8 cellular contexts compared by ENCODE assay signal in the genomic region with DNA sequence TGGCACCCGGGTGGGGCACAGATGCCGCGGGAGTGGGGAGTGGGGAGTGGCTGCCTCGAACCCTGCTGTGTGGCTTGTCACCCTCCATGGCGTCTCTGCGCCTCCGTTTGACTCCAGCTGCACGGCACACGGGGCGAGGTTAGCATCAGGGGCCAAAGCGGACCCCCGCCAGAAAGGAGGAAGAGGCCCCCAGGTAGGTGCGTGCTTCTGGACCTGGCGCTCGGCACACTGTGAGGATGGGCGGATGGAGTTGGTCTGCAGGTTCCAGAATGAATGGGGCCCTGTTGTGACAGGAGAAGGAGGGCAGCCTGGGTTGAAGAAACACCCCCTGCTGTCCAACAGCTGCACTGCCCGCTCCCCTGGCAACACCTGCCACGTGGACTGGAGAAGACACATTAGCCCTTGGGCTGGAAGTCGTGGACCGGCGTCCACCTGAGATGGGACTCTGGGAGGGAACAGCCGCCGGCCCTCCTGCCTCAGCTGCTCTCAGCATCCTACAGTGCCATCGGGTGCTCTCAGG. TPM values are rescaled to one million over a fixed set of nuclear protein-coding genes. Genes with fewer than 3 reads are reported as not detected.
DNase-seq lines count a peak whose midpoint lies in the region; ATAC-seq and TF ChIP-seq lines count a peak whose summit lies in the region.

No MANE protein-coding gene starts in this region.

- no peak overlapping the region for H3K27ac ChIP-seq in smooth muscle cell (ENCODE audit: low read depth)

- H3K9me3 ChIP-seq in smooth muscle cell (replicated peaks; ENCODE audit: low read depth), result no peaks in the 10 kb centered on the region

- peak; percentile 40 for DNase-seq in activated CD4-positive, alpha-beta T cell treated with anti-CD3 and anti-CD28 coated beads for 48 hours
- DNase-seq in activated CD4-positive, alpha-beta T cell treated with anti-CD3 and anti-CD28 coated beads, Interleukin-2, amount 50 U/mL, for 48 hours, result no peak
- DNase-seq in NCI-H524 treated with DMSO at 0.1 percent for 48 hours (lab: John Stamatoyannopoulos, UW), result peak; percentile 16
- DNase-seq in epithelial cell of esophagus (ENCODE audit: low read depth), result peak; percentile 37
- DNase-seq in smooth muscle cell (lab: John Stamatoyannopoulos, UW; ENCODE audit: unreplicated experiment), result no peak
- DNase-seq in 8988T, result no peak

- no peaks in the 10 kb centered on the region for H3K79me2 ChIP-seq in smooth muscle cell (ENCODE audit: low read depth)

- ATAC-seq in GM19324 (IDR thresholded peaks at IDR 0.05; ENCODE audit: low FRiP score, unreplicated experiment) (no peak), HG03159 (IDR thresholded peaks at IDR 0.05; ENCODE audit: unreplicated experiment) (no peak)

- no peak overlapping the region for H3K4me2 ChIP-seq in smooth muscle cell

- TF ChIP-seq CTCF in epithelial cell of esophagus (IDR thresholded peaks at IDR 0.05; ENCODE audit: insufficient read depth, low read depth, low read length, missing control alignments), result peak; percentile 31
- peak; percentile 18 for TF ChIP-seq CTCF in smooth muscle cell (IDR thresholded peaks at IDR 0.05; ENCODE audit: borderline replicate concordance, insufficient read depth, poor library complexity, severe bottlenecking)

- no peak overlapping the region for H3K9ac ChIP-seq in smooth muscle cell (ENCODE audit: low read depth)

- H3K4me1 ChIP-seq in smooth muscle cell (ENCODE audit: low read depth), result peaks cover 29% of the 10 kb centered on the region

- 93% methylated on average over 24 of the region's 24 CpGs for WGBS in smooth muscle cell (ENCODE audit: low lambda C conversion rate)

- H3K36me3 ChIP-seq in smooth muscle cell (ENCODE audit: low read depth), result no peaks in the 10 kb centered on the region

- H4K20me1 ChIP-seq in smooth muscle cell (ENCODE audit: low read depth), result no peaks in the 10 kb centered on the region

- no peak overlapping the region for H2AFZ ChIP-seq in smooth muscle cell (ENCODE audit: low read depth)

- no peaks in the 10 kb centered on the region for H3K27me3 ChIP-seq in smooth muscle cell (ENCODE audit: low read depth)

- peaks cover 3% of the 10 kb centered on the region for H3F3A ChIP-seq in smooth muscle cell (ENCODE audit: low read depth)

- H3K4me3 ChIP-seq in epithelial cell of esophagus (ENCODE audit: low read length) (no peak overlapping the region), smooth muscle cell (no peak overlapping the region)

RNA-seq across cellular contexts. Expression of gene FASN, which starts 9.4 kb away (rescaled TPM):
- total RNA-seq in smooth muscle cell, result 46.6 and 49.4 TPM in 2 replicates
- 48.4 and 49.3 TPM in 2 replicates for polyA plus RNA-seq in smooth muscle cell

RNA-seq across cellular contexts. Expression of gene DUS1L, which starts 41.8 kb away (rescaled TPM):
- 30.7 and 49.4 TPM in 2 replicates for total RNA-seq in smooth muscle cell
- polyA plus RNA-seq in smooth muscle cell, result 125 and 141 TPM in 2 replicates

RNA-seq across cellular contexts. Expression of gene GPS1, which starts 55.7 kb away (rescaled TPM):
- total RNA-seq in smooth muscle cell, result 72.0 and 93.7 TPM in 2 replicates
- polyA plus RNA-seq in smooth muscle cell, result 134 and 143 TPM in 2 replicates

RNA-seq across cellular contexts. Expression of gene RFNG, which starts 55.8 kb away (rescaled TPM):
- 20.3 and 27.1 TPM in 2 replicates for total RNA-seq in smooth muscle cell
- 54.9 and 58.8 TPM in 2 replicates for polyA plus RNA-seq in smooth muscle cell

Comparison
In these comparisons a context has a peak if more than half of its experiments do, and no peak if none do; other contexts are left out.
1. DNase-seq: peak in activated CD4-positive, alpha-beta T cell treated with anti-CD3 and anti-CD28 coated beads for 48 hours (single experiment), NCI-H524 treated with DMSO at 0.1 percent for 48 hours (single experiment) and epithelial cell of esophagus (single experiment); none in activated CD4-positive, alpha-beta T cell treated with anti-CD3 and anti-CD28 coated beads, Interleukin-2, amount 50 U/mL, for 48 hours (0 of 2), smooth muscle cell (single experiment) and 8988T (single experiment).